13 cellular contexts compared by ENCODE assay signal in genomic region chr17:29157310-29157709, GRCh38. TPM values are rescaled to one million over a fixed set of nuclear protein-coding genes. Genes with fewer than 3 reads are reported as not detected.
A peak's percentile ranks its signal among the peaks of the same experiment; 100 is the strongest.
DNase-seq lines count a peak whose midpoint lies in the region; ATAC-seq and TF ChIP-seq lines count a peak whose summit lies in the region.
"Had no signal": no experiment of that assay in that cellular context is flagged by ENCODE, and none has a peak within 500 bp of the region (broad histone marks: within the 10 kb centered on the region; RNA-seq: fewer than 3 reads in every experiment).

No MANE protein-coding gene starts in this region.

- ATAC-seq in RWPE2 (ENCODE audit: low read depth) (0 out of 3 replicates have a peak, but pooled peaks have one; percentile 6), GM18858 (IDR thresholded peaks at IDR 0.05; ENCODE audit: unreplicated experiment) (no peak), HG03520 (IDR thresholded peaks at IDR 0.05; ENCODE audit: unreplicated experiment) (no peak)

- H3K4ac ChIP-seq in trophoblast cell (ENCODE audit: low read depth, low read length), result no peak overlapping the region

- intact Hi-C loops in Calu3 (cut with micrococcal nuclease; ENCODE audit: unreplicated experiment), result no loop called here

- no peaks in the 10 kb centered on the region for H3K36me3 ChIP-seq in RWPE2 (ENCODE audit: low read depth)
- H3K36me3 ChIP-seq in trophoblast cell (ENCODE audit: control insufficient read depth in 1 of 2, insufficient read depth in 2 of 2, low read length in 2 of 2), result no peaks in the 10 kb centered on the region

- TF ChIP-seq CTCF in Calu3 (IDR thresholded peaks at IDR 0.05; ENCODE audit: unreplicated experiment), result no peak
- no peak for TF ChIP-seq CTCF in RWPE2 (IDR thresholded peaks at IDR 0.05; ENCODE audit: poor library complexity, severe bottlenecking)
- no peak for TF ChIP-seq CTCF in endothelial cell (IDR thresholded peaks at IDR 0.05; ENCODE audit: unreplicated experiment)

- H4K8ac ChIP-seq in trophoblast cell (ENCODE audit: low read depth, low read length), result no peak overlapping the region

- H3K9me3 ChIP-seq in RWPE2 (ENCODE audit: severe bottlenecking), result no peaks in the 10 kb centered on the region
- no peaks in the 10 kb centered on the region for H3K9me3 ChIP-seq in trophoblast cell (ENCODE audit: insufficient read depth, low read depth, low read length)

- peak overlapping the region; percentile 76 for H3K18ac ChIP-seq in trophoblast cell (ENCODE audit: low read length)

- CTCF ChIA-PET in Calu3 (lab: Charles Lee), result interaction anchor here (0.7 to 1.6 kb wide), 3 partner anchors 22 to 322 kb away, joined by 3 to 5 read pairs (median 3); partner anchors contain the start of gene MYO18A

- no CpG with 5 or more reads among the region's 1 CpG for WGBS in trophoblast cell (ENCODE audit: extremely low coverage, insufficient coverage, insufficient read length)

- no TSS peak for BruUV-seq in Calu3 (replicated peaks; lab: Mats Ljungman, UMichigan)

- H3K4me1 ChIP-seq in RWPE2 (ENCODE audit: insufficient read depth, poor library complexity, severe bottlenecking) (peaks cover 47% of the 10 kb centered on the region), trophoblast cell (ENCODE audit: control insufficient read depth in 1 of 2, insufficient read depth in 2 of 2, low read length in 2 of 2) (peaks cover 53 to 59% of the 10 kb centered on the region in 2 experiments)

- H2AFZ ChIP-seq in trophoblast cell (ENCODE audit: insufficient read depth, low read length, poor library complexity), result no peak overlapping the region

- H2BK12ac ChIP-seq in trophoblast cell (ENCODE audit: low read length), result peak overlapping the region; percentile 44

- H3K4me1 Mint-ChIP-seq in Calu3 (ENCODE audit: low read depth, unreplicated experiment), result peaks cover 85% of the 10 kb centered on the region
- H3K4me1 Mint-ChIP-seq in endothelial cell (ENCODE audit: unreplicated experiment), result peaks cover 56% of the 10 kb centered on the region

- peak overlapping the region; percentile 24 for H2BK120ac ChIP-seq in trophoblast cell (ENCODE audit: insufficient read depth, low read length, poor library complexity)

- H3K4me3 Mint-ChIP-seq in Calu3 (ENCODE audit: low read depth, unreplicated experiment) (no peak overlapping the region), endothelial cell (ENCODE audit: unreplicated experiment) (no peak overlapping the region)
- H3K4me3 Mint-ChIP-seq: activated naive CD4-positive, alpha-beta T cell treated with anti-CD3 and anti-CD28 coated beads for 36 hours; B cell; central memory CD8-positive, alpha-beta T cell had no signal

- H3K36me3 Mint-ChIP-seq in Calu3 (ENCODE audit: insufficient read depth, unreplicated experiment), result peaks cover 32% of the 10 kb centered on the region
- H3K36me3 Mint-ChIP-seq in endothelial cell (ENCODE audit: low read depth, unreplicated experiment), result peaks cover 14% of the 10 kb centered on the region

- H3K14ac ChIP-seq in trophoblast cell (ENCODE audit: low read length), result peak overlapping the region; percentile 8

- peaks cover 14% of the 10 kb centered on the region for H3K79me2 ChIP-seq in trophoblast cell (ENCODE audit: control insufficient read depth, insufficient read depth, low read length, poor library complexity)

- H3K27ac Mint-ChIP-seq in Calu3 (ENCODE audit: unreplicated experiment), result peak overlapping the region; percentile 63
- no peak overlapping the region for H3K27ac Mint-ChIP-seq in endothelial cell (ENCODE audit: unreplicated experiment)
- H3K27ac Mint-ChIP-seq: activated naive CD4-positive, alpha-beta T cell treated with anti-CD3 and anti-CD28 coated beads for 36 hours; B cell had no signal

- peak overlapping the region; percentile 55 for H2AK5ac ChIP-seq in trophoblast cell (ENCODE audit: low read length)

- no peak overlapping the region for H3K4me3 ChIP-seq in RWPE2 (ENCODE audit: severe bottlenecking)
- H3K4me3 ChIP-seq in trophoblast cell (ENCODE audit: low read depth, low read length), result no peak overlapping the region

- peak overlapping the region; percentile 91 for H3K27ac ChIP-seq in RWPE2 (ENCODE audit: poor library complexity, severe bottlenecking)
- H3K27ac ChIP-seq in epithelial cell of prostate, result peak overlapping the region; percentile 93
- H3K27ac ChIP-seq in trophoblast cell (ENCODE audit: low read depth, low read length), result no peak overlapping the region

- H3K27me3 Mint-ChIP-seq in Calu3 (ENCODE audit: unreplicated experiment) (no peaks in the 10 kb centered on the region), endothelial cell (ENCODE audit: unreplicated experiment) (peaks cover 12% of the 10 kb centered on the region)
- H3K27me3 Mint-ChIP-seq: B cell; central memory CD8-positive, alpha-beta T cell had no signal

- no peak overlapping the region for H3K23ac ChIP-seq in trophoblast cell (ENCODE audit: low read length)

- no peak overlapping the region for H2BK5ac ChIP-seq in trophoblast cell (ENCODE audit: low read depth, low read length, poor library complexity)

- H3K27me3 ChIP-seq in RWPE2 (ENCODE audit: insufficient read depth, poor library complexity, severe bottlenecking), result no peaks in the 10 kb centered on the region
- no peaks in the 10 kb centered on the region for H3K27me3 ChIP-seq in trophoblast cell (ENCODE audit: insufficient read depth, low read length)

- no peak for DNase-seq in Calu3
- DNase-seq in RWPE2 (ENCODE audit: low spot score), result no peak
- no peak for DNase-seq in epithelial cell of prostate (ENCODE audit: low read depth, low spot score)
- peak; percentile 53 to 78 for DNase-seq in trophoblast cell
- no peak for DNase-seq in activated effector memory CD4-positive, alpha-beta T cell treated with Interleukin-2 at 50 U/mL for 16 hours
- no peak for DNase-seq in endothelial cell (ENCODE audit: low spot score)
- DNase-seq: activated naive CD4-positive, alpha-beta T cell treated with anti-CD3 and anti-CD28 coated beads for 36 hours; DMS79 treated with DMSO at 0.1 percent for 48 hours; NCI-H2107 had no signal

- H3K9me3 Mint-ChIP-seq in Calu3 (ENCODE audit: low read depth, unreplicated experiment) (no peaks in the 10 kb centered on the region), endothelial cell (ENCODE audit: unreplicated experiment) (no peaks in the 10 kb centered on the region)
- H3K9me3 Mint-ChIP-seq: activated naive CD4-positive, alpha-beta T cell treated with anti-CD3 and anti-CD28 coated beads for 36 hours; central memory CD8-positive, alpha-beta T cell had no signal

- H3K9ac ChIP-seq in trophoblast cell (ENCODE audit: low read length), result no peak overlapping the region

- no peak overlapping the region for H4K12ac ChIP-seq in trophoblast cell (ENCODE audit: low read depth, low read length)

- peaks cover 40% of the 10 kb centered on the region for H3K79me1 ChIP-seq in trophoblast cell (ENCODE audit: low read length)

- peak overlapping the region; percentile 87 for H4K91ac ChIP-seq in trophoblast cell (ENCODE audit: low read depth, low read length)

- no peak overlapping the region for H3K4me2 ChIP-seq in trophoblast cell (ENCODE audit: low read length)

RNA-seq across cellular contexts. Expression of gene MYO18A, which starts 22.9 kb away (rescaled TPM):
- 89.9 and 123 TPM in 2 replicates for total RNA-seq in Calu3 (2022)
- polyA plus RNA-seq in trophoblast cell (2013), result 15.5 and 16.9 TPM in 2 replicates
- total RNA-seq in endothelial cell (ENCODE audit: unreplicated experiment), result 79.9 TPM

Comparison
In these comparisons a context has a peak if more than half of its experiments do, and no peak if none do; other contexts are left out.
1. DNase-seq: peak in trophoblast cell (2 of 2); none in Calu3 (single experiment), RWPE2 (single experiment), epithelial cell of prostate (single experiment), activated effector memory CD4-positive, alpha-beta T cell treated with Interleukin-2 at 50 U/mL for 16 hours (single experiment) and endothelial cell (single experiment).